In genomic region chr14:96106891-96107290, GRCh38 we compare ENCODE assay signal across 26 cellular contexts.
"Had no signal": no experiment of that assay in that cellular context is flagged by ENCODE, and none has a peak within 500 bp of the region (broad histone marks: within the 10 kb centered on the region; RNA-seq: fewer than 3 reads in every experiment).

No MANE protein-coding gene starts in this region.

- H3K27ac ChIP-seq: coronary artery, heart right ventricle, left lung, ovary, upper lobe of left lung had no signal

- H3K4me2 ChIP-seq: smooth muscle cell had no signal

- H3K4me3 ChIP-seq: coronary artery, esophagus squamous epithelium, heart right ventricle, left lung, ovary, right lobe of liver, smooth muscle cell, thyroid gland, upper lobe of left lung had no signal

- H3K27me3 ChIP-seq: left lung, ovary, right lobe of liver, thyroid gland, upper lobe of left lung had no signal

- ATAC-seq: natural killer cell; stimulated activated naive CD8-positive, alpha-beta T cell treated with anti-CD3 and anti-CD28 coated beads, Interleukin-15, amount 100 ng/mL, for 72 hours had no signal

- DNase-seq: dermis blood vessel endothelial cell; effector memory CD4-positive, alpha-beta T cell; esophagus squamous epithelium; foreskin melanocyte; glutamatergic neuron; heart right ventricle; hippocampal formation; left cardiac atrium; left lung; mesendoderm; natural killer cell; occipital lobe; ovary; posterior cingulate gyrus; retina; stimulated activated CD4-positive, alpha-beta T cell treated with anti-CD3 and anti-CD28 coated beads, Interleukin-12 subunit alpha, Interleukin-12 subunit beta, amount 100 ng/mL, for 4 hours; stimulated activated CD4-positive, alpha-beta T cell treated with anti-CD3 and anti-CD28 coated beads, Interleukin-1b, Interleukin-23, amount 100 ng/mL, for 48 hours; stimulated activated CD4-positive, alpha-beta T cell treated with anti-CD3 and anti-CD28 coated beads, Interleukin-4, amount 100 ng/mL, for 1 hour; stimulated activated CD8-positive, alpha-beta memory T cell treated with anti-CD3 and anti-CD28 coated beads, Interleukin-4, amount 100 ng/mL, for 48 hours; stimulated activated naive CD4-positive, alpha-beta T cell; stimulated activated naive CD8-positive, alpha-beta T cell treated with anti-CD3 and anti-CD28 coated beads, Interleukin-15, amount 100 ng/mL, for 72 hours; thyroid gland had no signal

- H3K36me3 ChIP-seq: esophagus squamous epithelium, heart right ventricle, left lung, ovary, right lobe of liver, thyroid gland, upper lobe of left lung had no signal

- H3K9me3 ChIP-seq: esophagus squamous epithelium, left lung, ovary, right lobe of liver, thyroid gland, upper lobe of left lung had no signal

- H3K4me1 ChIP-seq: heart right ventricle, left lung had no signal
